Comparison of ENCODE assay signal across 40 cellular contexts in the genomic region with DNA sequence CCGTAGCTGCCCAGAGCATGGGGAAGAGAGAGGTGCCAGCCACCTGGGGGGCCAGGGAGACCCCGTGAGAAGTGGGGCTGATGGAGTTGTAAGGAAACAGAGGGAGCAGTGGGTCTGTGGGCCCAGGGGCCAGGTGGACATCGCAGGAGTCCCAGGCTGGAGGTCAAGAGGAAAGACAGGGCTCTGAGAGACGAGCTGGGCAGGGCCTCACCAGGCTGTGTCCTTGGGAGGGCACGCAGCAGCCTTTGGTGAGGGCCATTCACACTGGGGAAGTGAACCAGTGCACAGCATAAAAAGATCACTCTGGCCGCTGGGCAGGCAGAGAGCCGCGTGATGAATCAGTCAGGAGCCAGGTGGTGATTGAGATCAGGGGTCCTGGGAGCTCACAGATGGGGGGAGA.
"Had no signal": no experiment of that assay in that cellular context is flagged by ENCODE, and none has a peak within 500 bp of the region (broad histone marks: within the 10 kb centered on the region; RNA-seq: fewer than 3 reads in every experiment).

No MANE protein-coding gene starts in this region.

- H3K36me3 Mint-ChIP-seq: activated naive CD4-positive, alpha-beta T cell treated with anti-CD3 and anti-CD28 coated beads, Interleukin-2, amount 10 ng/mL, durations not matched to agents 7 days and 5 days; activated naive CD4-positive, alpha-beta T cell treated with anti-CD3 and anti-CD28 coated beads, Interleukin-2, amount 50 U/mL, for 24 hours; activated naive CD4-positive, alpha-beta T cell treated with anti-CD3 and anti-CD28 coated beads, Interleukin-2, amount 50 U/mL, for 72 hours; activated naive CD8-positive, alpha-beta T cell; activated naive CD8-positive, alpha-beta T cell treated with anti-CD3 and anti-CD28 coated beads for 36 hours; activated naive CD8-positive, alpha-beta T cell treated with anti-CD3 and anti-CD28 coated beads, Interleukin-2, amount 10 ng/mL, durations not matched to agents 7 days and 5 days; brain had no signal

- H3K4me3 Mint-ChIP-seq: activated naive CD4-positive, alpha-beta T cell treated with anti-CD3 and anti-CD28 coated beads for 36 hours; activated naive CD4-positive, alpha-beta T cell treated with anti-CD3 and anti-CD28 coated beads, Interleukin-2, amount 10 ng/mL, durations not matched to agents 7 days and 5 days; activated naive CD4-positive, alpha-beta T cell treated with anti-CD3 and anti-CD28 coated beads, Interleukin-2, amount 50 U/mL, for 24 hours; activated naive CD8-positive, alpha-beta T cell; activated naive CD8-positive, alpha-beta T cell treated with anti-CD3 and anti-CD28 coated beads for 36 hours; activated naive CD8-positive, alpha-beta T cell treated with anti-CD3 and anti-CD28 coated beads, Interleukin-2, amount 10 ng/mL, durations not matched to agents 7 days and 5 days; activated naive CD8-positive, alpha-beta T cell treated with anti-CD3 and anti-CD28 coated beads, Interleukin-2, amount 50 U/mL, for 24 hours; activated T-cell treated with anti-CD3 and anti-CD28 coated beads, Interleukin-2, amount 50 U/mL, for 24 hours; activated T-cell treated with anti-CD3 and anti-CD28 coated beads, Interleukin-2, amount 50 U/mL, for 4 hours; activated T-cell treated with anti-CD3 and anti-CD28 coated beads, Interleukin-2, amount 50 U/mL, for 72 hours; activated T-helper 1 cell treated with anti-CD3 and anti-CD28 coated beads, Interleukin-12 subunit alpha, Interleukin-12 subunit beta, Interleukin-2, Interleukin-4 antibody, amounts not matched to agents 30 ng/mL and 10 ng/mL and 1 ng/mL, durations not matched to agents 14 hours and 24 hours and 36 hours; activated T-helper 17 cell treated with anti-CD3 and anti-CD28 coated beads, Interleukin-2, amount 50 U/mL, for 72 hours; brain; central memory CD8-positive, alpha-beta T cell had no signal

- H3K36me3 ChIP-seq: adrenal gland, ascending aorta, brain microvascular endothelial cell, breast epithelium, cardiac muscle cell had no signal

- H3K27ac ChIP-seq: adrenal gland, ascending aorta, body of pancreas, brain microvascular endothelial cell, breast epithelium, cardiac muscle cell had no signal

- H3K4me3 ChIP-seq: adrenal gland, ascending aorta, body of pancreas, breast epithelium, cardiac muscle cell had no signal

- H3K9me3 ChIP-seq: adrenal gland, ascending aorta, body of pancreas, breast epithelium had no signal

- H3K4me1 Mint-ChIP-seq: activated naive CD4-positive, alpha-beta T cell treated with anti-CD3 and anti-CD28 coated beads, Interleukin-2, amount 10 ng/mL, durations not matched to agents 7 days and 5 days; activated naive CD4-positive, alpha-beta T cell treated with anti-CD3 and anti-CD28 coated beads, Interleukin-2, amount 50 U/mL, for 24 hours; activated naive CD8-positive, alpha-beta T cell treated with anti-CD3 and anti-CD28 coated beads for 36 hours; activated naive CD8-positive, alpha-beta T cell treated with anti-CD3 and anti-CD28 coated beads, Interleukin-2, amount 10 ng/mL, durations not matched to agents 7 days and 5 days; activated naive CD8-positive, alpha-beta T cell treated with anti-CD3 and anti-CD28 coated beads, Interleukin-2, amount 50 U/mL, for 24 hours; activated T-helper 17 cell treated with anti-CD3 and anti-CD28 coated beads, Interleukin-2, amount 50 U/mL, for 72 hours; central memory CD8-positive, alpha-beta T cell had no signal

- H3K27me3 ChIP-seq: adrenal gland, ascending aorta, body of pancreas, brain microvascular endothelial cell had no signal

- H3K27ac Mint-ChIP-seq: activated naive CD4-positive, alpha-beta T cell treated with anti-CD3 and anti-CD28 coated beads for 36 hours; activated naive CD4-positive, alpha-beta T cell treated with anti-CD3 and anti-CD28 coated beads, Interleukin-2, amount 10 ng/mL, durations not matched to agents 7 days and 5 days; activated naive CD4-positive, alpha-beta T cell treated with anti-CD3 and anti-CD28 coated beads, Interleukin-2, amount 50 U/mL, for 24 hours; activated naive CD4-positive, alpha-beta T cell treated with anti-CD3 and anti-CD28 coated beads, Interleukin-2, amount 50 U/mL, for 72 hours; activated naive CD8-positive, alpha-beta T cell; activated naive CD8-positive, alpha-beta T cell treated with anti-CD3 and anti-CD28 coated beads for 36 hours; activated naive CD8-positive, alpha-beta T cell treated with anti-CD3 and anti-CD28 coated beads, Interleukin-2, amount 10 ng/mL, durations not matched to agents 7 days and 5 days; activated naive CD8-positive, alpha-beta T cell treated with anti-CD3 and anti-CD28 coated beads, Interleukin-2, amount 50 U/mL, for 24 hours; activated T-cell treated with anti-CD3 and anti-CD28 coated beads, Interleukin-2, amount 50 U/mL, for 24 hours; activated T-cell treated with anti-CD3 and anti-CD28 coated beads, Interleukin-2, amount 50 U/mL, for 72 hours; activated T-helper 1 cell treated with anti-CD3 and anti-CD28 coated beads, Interleukin-12 subunit alpha, Interleukin-12 subunit beta, Interleukin-2, Interleukin-4 antibody, amounts not matched to agents 30 ng/mL and 10 ng/mL and 1 ng/mL, durations not matched to agents 14 hours and 24 hours and 36 hours; activated T-helper 17 cell treated with anti-CD3 and anti-CD28 coated beads, Interleukin-2, amount 50 U/mL, for 72 hours; activated T-helper 2 cell treated with anti-CD3 and anti-CD28 coated beads, Interferon-gamma antibody, Interleukin-2, Interleukin-4, amounts not matched to agents 10 μg/mL and 5 μg/mL and 100 μg/mL, durations not matched to agents 14 hours and 24 hours and 36 hours; brain had no signal

- H3K4me1 ChIP-seq: adrenal gland, ascending aorta, breast epithelium had no signal

- DNase-seq: activated effector memory CD4-positive, alpha-beta T cell treated with anti-CD3 and anti-CD28 coated beads, Interleukin-2, amount 50 U/mL, for 16 hours; activated effector memory CD4-positive, alpha-beta T cell treated with Interleukin-2 at 50 U/mL for 16 hours; activated gamma-delta T cell; activated gamma-delta T cell treated with Interleukin-2 at 50 U/mL for 16 hours; activated naive CD4-positive, alpha-beta T cell; activated naive CD4-positive, alpha-beta T cell treated with anti-CD3 and anti-CD28 coated beads for 36 hours; activated naive CD4-positive, alpha-beta T cell treated with anti-CD3 and anti-CD28 coated beads, Interleukin-2, amount 10 ng/mL, durations not matched to agents 7 days and 5 days; activated naive CD4-positive, alpha-beta T cell treated with anti-CD3 and anti-CD28 coated beads, Interleukin-2, amount 50 U/mL, for 16 hours; activated naive CD4-positive, alpha-beta T cell treated with Interleukin-2 at 50 U/mL for 16 hours; activated naive CD8-positive, alpha-beta T cell treated with anti-CD3 and anti-CD28 coated beads for 36 hours; activated naive CD8-positive, alpha-beta T cell treated with anti-CD3 and anti-CD28 coated beads, Interleukin-2, amount 10 ng/mL, durations not matched to agents 7 days and 5 days; activated naive CD8-positive, alpha-beta T cell treated with anti-CD3 and anti-CD28 coated beads, Interleukin-2, amount 50 U/mL, for 24 hours; activated T-cell treated with anti-CD3 and anti-CD28 coated beads for 4 hours; activated T-cell treated with anti-CD3 and anti-CD28 coated beads, Interleukin-2, amount 50 U/mL, for 1 hour; activated T-cell treated with anti-CD3 and anti-CD28 coated beads, Interleukin-2, amount 50 U/mL, for 24 hours; activated T-cell treated with anti-CD3 and anti-CD28 coated beads, Interleukin-2, amount 50 U/mL, for 4 hours; activated T-cell treated with anti-CD3 and anti-CD28 coated beads, Interleukin-2, amount 50 U/mL, for 48 hours; activated T-cell treated with anti-CD3 and anti-CD28 coated beads, Interleukin-2, amount 50 U/mL, for 72 hours; adrenal gland; amniotic stem cell; amygdala; anterior cingulate cortex; body of pancreas; brain microvascular endothelial cell; caudate nucleus; central memory CD4-positive, alpha-beta T cell; cerebellar nuclear complex had no signal

- FAIRE-seq: astrocyte, bronchial epithelial cell had no signal

- ATAC-seq: activated naive CD4-positive, alpha-beta T cell treated with anti-CD3 and anti-CD28 coated beads, Interleukin-2, amount 50 U/mL, for 72 hours; activated naive CD8-positive, alpha-beta T cell treated with anti-CD3 and anti-CD28 coated beads, Interleukin-2, amount 50 U/mL, for 24 hours; activated T-cell treated with anti-CD3 and anti-CD28 coated beads, Interleukin-2, amount 50 U/mL, for 4 hours; activated T-cell treated with anti-CD3 and anti-CD28 coated beads, Interleukin-2, amount 50 U/mL, for 72 hours; activated T-helper 17 cell treated with anti-CD3 and anti-CD28 coated beads, Interleukin-2, amount 50 U/mL, for 72 hours; body of pancreas had no signal

- H3K9me3 Mint-ChIP-seq: activated naive CD4-positive, alpha-beta T cell treated with anti-CD3 and anti-CD28 coated beads for 36 hours; activated naive CD4-positive, alpha-beta T cell treated with anti-CD3 and anti-CD28 coated beads, Interleukin-2, amount 10 ng/mL, durations not matched to agents 7 days and 5 days; activated naive CD4-positive, alpha-beta T cell treated with anti-CD3 and anti-CD28 coated beads, Interleukin-2, amount 50 U/mL, for 24 hours; activated naive CD4-positive, alpha-beta T cell treated with anti-CD3 and anti-CD28 coated beads, Interleukin-2, amount 50 U/mL, for 72 hours; activated naive CD8-positive, alpha-beta T cell treated with anti-CD3 and anti-CD28 coated beads for 36 hours; activated naive CD8-positive, alpha-beta T cell treated with anti-CD3 and anti-CD28 coated beads, Interleukin-2, amount 10 ng/mL, durations not matched to agents 7 days and 5 days; activated naive CD8-positive, alpha-beta T cell treated with anti-CD3 and anti-CD28 coated beads, Interleukin-2, amount 50 U/mL, for 24 hours; activated T-cell treated with anti-CD3 and anti-CD28 coated beads, Interleukin-2, amount 50 U/mL, for 24 hours; activated T-cell treated with anti-CD3 and anti-CD28 coated beads, Interleukin-2, amount 50 U/mL, for 4 hours; activated T-cell treated with anti-CD3 and anti-CD28 coated beads, Interleukin-2, amount 50 U/mL, for 72 hours; activated T-helper 1 cell treated with anti-CD3 and anti-CD28 coated beads, Interleukin-12 subunit alpha, Interleukin-12 subunit beta, Interleukin-2, Interleukin-4 antibody, amounts not matched to agents 30 ng/mL and 10 ng/mL and 1 ng/mL, durations not matched to agents 14 hours and 24 hours and 36 hours; activated T-helper 17 cell treated with anti-CD3 and anti-CD28 coated beads, Interleukin-2, amount 50 U/mL, for 72 hours; activated T-helper 2 cell treated with anti-CD3 and anti-CD28 coated beads, Interferon-gamma antibody, Interleukin-2, Interleukin-4, amounts not matched to agents 10 μg/mL and 5 μg/mL and 100 μg/mL, durations not matched to agents 14 hours and 24 hours and 36 hours; central memory CD8-positive, alpha-beta T cell had no signal

- H3K27me3 Mint-ChIP-seq: activated naive CD8-positive, alpha-beta T cell treated with anti-CD3 and anti-CD28 coated beads for 36 hours had no signal
